Comparison of ENCODE assay signal across 1 cellular context in genomic region chr1:109263597-109264378, GRCh38.
TF ChIP-seq lines count a peak whose summit lies in the region.

No MANE protein-coding gene starts in this region.

TF ChIP-seq in K562, 482 proteins besides CTCF, POLR2A, EP300 and RAD21 (continued from another document):
- TF ChIP-seq MGA (IDR thresholded peaks at IDR 0.05) (peak; percentile 94), SP1 (CRISPR knock-in tag; IDR thresholded peaks at IDR 0.05) (peak; percentile 94), PPARD (CRISPR knock-in tag; IDR thresholded peaks at IDR 0.05) (no peak), MTF1 (CRISPR knock-in tag; IDR thresholded peaks at IDR 0.05; ENCODE audit: borderline replicate concordance) (no peak), MECOM (CRISPR knock-in tag; IDR thresholded peaks at IDR 0.05) (no peak), SMAD1 (IDR thresholded peaks at IDR 0.05; ENCODE audit: low read depth, low read length, partially characterized antibody) (peak; percentile 25), TEAD1 (CRISPR knock-in tag; IDR thresholded peaks at IDR 0.05) (peak in 1 of 2 experiments; percentile 89; a peak in 1 of 4 replicates), ZC3H8 (IDR thresholded peaks at IDR 0.05) (0 out of 2 replicates have a peak, but pooled peaks have one; percentile 51), SIRT6 (IDR thresholded peaks at IDR 0.05; ENCODE audit: low read depth, low read length) (no peak), RBM15 (IDR thresholded peaks at IDR 0.05; ENCODE audit: insufficient read depth, low read length) (no peak), SPI1 (IDR thresholded peaks at IDR 0.05; ENCODE audit: borderline replicate concordance, low read depth, low read length) (peak; percentile 92), HMG20B (CRISPR knock-in tag; IDR thresholded peaks at IDR 0.05) (no peak), NELFE (IDR thresholded peaks at IDR 0.05; ENCODE audit: insufficient read depth, insufficient read length) (no peak), MYNN (IDR thresholded peaks at IDR 0.05) (peak; percentile 90), MYNN (CRISPR knock-in tag; IDR thresholded peaks at IDR 0.05) (no peak), CBX5 (IDR thresholded peaks at IDR 0.05; ENCODE audit: borderline replicate concordance, low read depth) (peak; percentile 71; the same call in 1 of the 2 replicates), ZNF384 (IDR thresholded peaks at IDR 0.05; ENCODE audit: low read depth, low read length) (peak; percentile 52; the same call in 1 of the 2 replicates), ZNF175 (CRISPR knock-in tag; IDR thresholded peaks at IDR 0.05; ENCODE audit: low read depth) (no peak), FOSL1 (tag; conservative IDR thresholded peaks at IDR 0.05) (no peak), RBM14 (IDR thresholded peaks at IDR 0.05; ENCODE audit: borderline replicate concordance, insufficient read depth, low read depth, low read length) (0 out of 2 replicates have a peak, but pooled peaks have one; percentile 49), CBX8 (IDR thresholded peaks at IDR 0.05; ENCODE audit: borderline replicate concordance, extremely low read depth, low read depth, low read length, poor library complexity, severe bottlenecking) (no peak), GTF2F1 (IDR thresholded peaks at IDR 0.05; ENCODE audit: low read depth, low read length) (no peak), CEBPB (tag; IDR thresholded peaks at IDR 0.05) (no peak), STAT5B (CRISPR knock-in tag; IDR thresholded peaks at IDR 0.05) (no peak), ZNF507 (tag; conservative IDR thresholded peaks at IDR 0.05) (no peak), ARNT (IDR thresholded peaks at IDR 0.05) (peak in 1 of 2 experiments; percentile 18; a peak in 1 of 4 replicates), PREB (CRISPR knock-in tag; IDR thresholded peaks at IDR 0.05) (no peak), NUFIP1 (IDR thresholded peaks at IDR 0.05; ENCODE audit: partially characterized antibody) (peak; percentile 60), ZNF766 (CRISPR knock-in tag; conservative IDR thresholded peaks at IDR 0.05) (no peak)
- TF ChIP-seq, protein P1, sequence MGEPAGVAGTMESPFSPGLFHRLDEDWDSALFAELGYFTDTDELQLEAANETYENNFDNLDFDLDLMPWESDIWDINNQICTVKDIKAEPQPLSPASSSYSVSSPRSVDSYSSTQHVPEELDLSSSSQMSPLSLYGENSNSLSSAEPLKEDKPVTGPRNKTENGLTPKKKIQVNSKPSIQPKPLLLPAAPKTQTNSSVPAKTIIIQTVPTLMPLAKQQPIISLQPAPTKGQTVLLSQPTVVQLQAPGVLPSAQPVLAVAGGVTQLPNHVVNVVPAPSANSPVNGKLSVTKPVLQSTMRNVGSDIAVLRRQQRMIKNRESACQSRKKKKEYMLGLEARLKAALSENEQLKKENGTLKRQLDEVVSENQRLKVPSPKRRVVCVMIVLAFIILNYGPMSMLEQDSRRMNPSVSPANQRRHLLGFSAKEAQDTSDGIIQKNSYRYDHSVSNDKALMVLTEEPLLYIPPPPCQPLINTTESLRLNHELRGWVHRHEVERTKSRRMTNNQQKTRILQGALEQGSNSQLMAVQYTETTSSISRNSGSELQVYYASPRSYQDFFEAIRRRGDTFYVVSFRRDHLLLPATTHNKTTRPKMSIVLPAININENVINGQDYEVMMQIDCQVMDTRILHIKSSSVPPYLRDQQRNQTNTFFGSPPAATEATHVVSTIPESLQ (CRISPR knock-in tag; IDR thresholded peaks at IDR 0.05) = no peak
- TF ChIP-seq, protein P2, sequence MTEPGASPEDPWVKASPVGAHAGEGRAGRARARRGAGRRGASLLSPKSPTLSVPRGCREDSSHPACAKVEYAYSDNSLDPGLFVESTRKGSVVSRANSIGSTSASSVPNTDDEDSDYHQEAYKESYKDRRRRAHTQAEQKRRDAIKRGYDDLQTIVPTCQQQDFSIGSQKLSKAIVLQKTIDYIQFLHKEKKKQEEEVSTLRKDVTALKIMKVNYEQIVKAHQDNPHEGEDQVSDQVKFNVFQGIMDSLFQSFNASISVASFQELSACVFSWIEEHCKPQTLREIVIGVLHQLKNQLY (CRISPR knock-in tag; conservative IDR thresholded peaks at IDR 0.05) = 0 out of 4 replicates have a peak, but pooled peaks of 1 of the 2 experiments have one; percentile 64
TF ChIP-seq in K562: peak in this region for 126.
